Comparison of ENCODE assay signal across 8 cellular contexts in the genomic region with DNA sequence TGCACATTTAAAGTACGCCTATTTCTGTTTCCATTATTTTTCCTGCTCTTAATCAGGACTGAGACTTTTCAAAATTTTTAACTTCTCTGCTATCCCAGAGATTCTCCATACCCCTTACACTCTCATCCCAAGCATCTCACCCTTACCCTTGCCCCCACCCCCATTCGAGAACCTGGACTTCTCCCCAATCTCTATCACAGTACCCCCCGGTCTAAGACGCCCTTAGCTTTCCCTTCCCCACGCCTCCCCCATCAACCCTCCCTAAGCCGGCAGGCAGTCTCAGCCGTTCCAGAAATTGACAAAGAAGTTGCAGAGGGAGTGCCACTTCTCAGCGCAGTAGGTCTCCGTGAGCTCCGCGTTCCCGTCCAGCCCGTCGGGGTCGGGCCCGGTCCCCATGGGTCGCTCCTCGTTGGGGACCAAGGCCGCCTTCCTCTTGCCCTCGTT. TPM values are rescaled to one million over a fixed set of nuclear protein-coding genes. Genes with fewer than 3 reads are reported as not detected.
A peak's percentile ranks its signal among the peaks of the same experiment; 100 is the strongest.
DNase-seq lines count a peak whose midpoint lies in the region; ATAC-seq and TF ChIP-seq lines count a peak whose summit lies in the region.

No MANE protein-coding gene starts in this region.

- H3K9me3 ChIP-seq in Karpas-422 (ENCODE audit: low read length) (no peaks in the 10 kb centered on the region), lower lobe of right lung (no peaks in the 10 kb centered on the region), uterus (no peaks in the 10 kb centered on the region)

- H4K20me1 ChIP-seq in Karpas-422 (ENCODE audit: insufficient read depth, low read depth, low read length): no peaks in the 10 kb centered on the region

- in situ Hi-C loops in GM13977 (cut with MboI; ENCODE audit: low pct_unique_long_range_greater_than_20kb, low sequenced_read_pairs, unreplicated experiment): no loop called here

- H3K27ac ChIP-seq in Karpas-422 (ENCODE audit: low read length): no peak overlapping the region
- peak overlapping the region; percentile 80 for H3K27ac ChIP-seq in lower lobe of right lung
- peak overlapping the region; percentile 53 to 68 for H3K27ac ChIP-seq in uterus

- peaks cover 28% of the 10 kb centered on the region for H3K4me1 Mint-ChIP-seq in central memory CD8-positive, alpha-beta T cell

- no peaks in the 10 kb centered on the region for H3K36me3 ChIP-seq in Karpas-422 (ENCODE audit: insufficient read depth, low read length)
- H3K36me3 ChIP-seq in lower lobe of right lung: no peaks in the 10 kb centered on the region
- no peaks in the 10 kb centered on the region for H3K36me3 ChIP-seq in uterus

- intact Hi-C loops in lower lobe of right lung (cut with DNase I) (no loop called here), uterus (cut with DNase I; ENCODE audit: low total_unique reads) (no loop called here)

- TF ChIP-seq CTCF in GM13977 (IDR thresholded peaks at IDR 0.05; ENCODE audit: extremely low read depth, insufficient read depth, missing control alignments) (no peak), lower lobe of right lung (IDR thresholded peaks at IDR 0.05) (no peak), uterus (IDR thresholded peaks at IDR 0.05) (no peak)

- no peaks in the 10 kb centered on the region for H3K9me2 ChIP-seq in Karpas-422 (replicated peaks; ENCODE audit: insufficient read depth, low read length)

- ATAC-seq in central memory CD8-positive, alpha-beta T cell (replicated peaks; ENCODE audit: extremely low read depth, poor library complexity, severe bottlenecking): peak; percentile 26
- ATAC-seq in lower lobe of right lung: peak in 1 of 2 donors; percentile 45

- H3K4me3 Mint-ChIP-seq in central memory CD8-positive, alpha-beta T cell: peak overlapping the region; percentile 92

- peaks cover 5% of the 10 kb centered on the region for H3K27me3 Mint-ChIP-seq in central memory CD8-positive, alpha-beta T cell

- peak overlapping the region; percentile 83 for H3K27ac Mint-ChIP-seq in central memory CD8-positive, alpha-beta T cell (ENCODE audit: low read depth)

- H3K79me2 ChIP-seq in Karpas-422 (ENCODE audit: low read length): no peaks in the 10 kb centered on the region

- peak overlapping the region; percentile 73 for H3K9ac ChIP-seq in Karpas-422 (ENCODE audit: low read length)

- no peaks in the 10 kb centered on the region for H3K27me3 ChIP-seq in Karpas-422 (ENCODE audit: low read length)
- no peaks in the 10 kb centered on the region for H3K27me3 ChIP-seq in lower lobe of right lung (ENCODE audit: low read depth)
- no peaks in the 10 kb centered on the region for H3K27me3 ChIP-seq in uterus

- H3K4me1 ChIP-seq in Karpas-422 (ENCODE audit: low read length) (peaks cover 14% of the 10 kb centered on the region), lower lobe of right lung (peaks cover 19% of the 10 kb centered on the region), uterus (no peaks in the 10 kb centered on the region)

- H2AFZ ChIP-seq in Karpas-422 (ENCODE audit: low read length): peak overlapping the region; percentile 71; the same call in 1 of the 2 replicates

- DNase-seq in GM13977 (ENCODE audit: low spot score) (peak; percentile 74), Karpas-422 (peak; percentile 66), lower lobe of right lung (no peak), uterus (no peak), NCI-H1048 (lab: John Stamatoyannopoulos, UW) (no peak), NCI-H774 (lab: John Stamatoyannopoulos, UW) (no peak), GOT3 (lab: John Stamatoyannopoulos, UW) (no peak)
- no peak for DNase-seq in central memory CD8-positive, alpha-beta T cell (ENCODE audit: low spot score in 2 of 2)

- no peaks in the 10 kb centered on the region for H3K9me3 Mint-ChIP-seq in central memory CD8-positive, alpha-beta T cell

- peak overlapping the region; percentile 79 for H3K4me2 ChIP-seq in Karpas-422 (ENCODE audit: low read depth, low read length, poor library complexity, severe bottlenecking)

- H3K4me3 ChIP-seq in Karpas-422 (ENCODE audit: low read length) (peak overlapping the region; percentile 75), lower lobe of right lung (peak overlapping the region; percentile 88), uterus (peak overlapping the region; percentile 31 to 83)

- H3K36me3 Mint-ChIP-seq in central memory CD8-positive, alpha-beta T cell (ENCODE audit: insufficient read depth): peaks cover 9% of the 10 kb centered on the region

- no peak for TF ChIP-seq POLR2A in uterus (IDR thresholded peaks at IDR 0.05)

RNA-seq across cellular contexts. Expression of a gene that starts 1.4 kb away (rescaled TPM):
- 0.22 and 0.71 TPM in 2 replicates for total RNA-seq in Karpas-422 (2014; rRNA removed; shearing (Covaris generic); ENCODE audit: low replicate concordance)
- total RNA-seq in lower lobe of right lung (0.77 TPM), uterus (1 to 10 TPM in 2 of 4 donors, not detected in 2; 1.2 TPM)

RNA-seq across cellular contexts. Expression of a gene that starts 15.6 kb away (rescaled TPM):
- total RNA-seq in Karpas-422 (2014; rRNA removed; shearing (Covaris generic); ENCODE audit: low replicate concordance): 46.4 and 65.7 TPM in 2 replicates
- total RNA-seq in lower lobe of right lung: 31.0 TPM
- total RNA-seq in uterus: 10 to 100 TPM; 31.8 to 95.8 (median 51.5) TPM

Comparison
In these comparisons a context has a peak if more than half of its experiments do, and no peak if none do; other contexts are left out.
1. DNase-seq: peak in GM13977 (single experiment) and Karpas-422 (single experiment); none in central memory CD8-positive, alpha-beta T cell (0 of 2), lower lobe of right lung (single experiment), uterus (0 of 2), NCI-H1048 (single experiment), NCI-H774 (single experiment) and GOT3 (single experiment).
2. Peak in every context shown above with its lines, with median percentiles within 50 percentile points of each other: H3K4me3 ChIP-seq.